ENCODE assay signal across 15 cellular contexts in the genomic region with DNA sequence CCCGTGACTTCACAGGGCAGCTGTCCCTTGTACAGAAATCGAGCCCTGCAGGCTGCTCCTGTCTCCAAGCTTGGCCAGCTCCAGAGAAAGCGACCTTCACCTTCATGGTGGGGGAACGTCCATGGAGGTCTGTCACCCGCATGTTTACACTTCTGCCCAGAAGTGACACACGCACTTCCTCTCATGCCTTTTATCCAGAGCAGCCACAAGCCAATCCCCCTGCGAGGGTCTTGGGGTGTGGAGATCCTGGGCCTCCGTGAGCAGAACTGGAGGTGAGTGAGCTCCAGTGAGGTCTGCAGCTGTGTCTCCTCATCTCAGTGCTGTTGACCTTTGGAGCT.
"Had no signal": no experiment of that assay in that cellular context is flagged by ENCODE, and none has a peak within 500 bp of the region (broad histone marks: within the 10 kb centered on the region; RNA-seq: fewer than 3 reads in every experiment).

No MANE protein-coding gene starts in this region.

- H3K4me1 ChIP-seq: foreskin keratinocyte, tibial artery had no signal

- H3K4me3 ChIP-seq: pancreas, tibial artery had no signal

- DNase-seq: activated CD4-positive, alpha-beta T cell treated with anti-CD3 and anti-CD28 coated beads, Interleukin-2, amount 10 ng/mL, durations not matched to agents 7 days and 5 days; activated CD4-positive, CD25-positive, alpha-beta regulatory T cell; activated CD8-positive, alpha-beta memory T cell treated with anti-CD3 and anti-CD28 coated beads for 24 hours; activated naive CD4-positive, alpha-beta T cell; activated naive CD8-positive, alpha-beta T cell treated with anti-CD3 and anti-CD28 coated beads, Interleukin-2, amount 10 ng/mL, durations not matched to agents 7 days and 5 days; cortex of kidney; effector CD8-positive, alpha-beta T cell; foreskin keratinocyte; glutamatergic neuron; kidney glomerular epithelial cell; stimulated activated CD4-positive, alpha-beta T cell treated with anti-CD3 and anti-CD28 coated beads, Interleukin-12 subunit alpha, Interleukin-12 subunit beta, amount 100 ng/mL, for 4 hours; stimulated activated CD4-positive, alpha-beta T cell treated with anti-CD3 and anti-CD28 coated beads, Interleukin-2, amount 100 ng/mL, for 24 hours; T-helper 2 cell; tibial artery had no signal

- H3K27me3 ChIP-seq: foreskin keratinocyte, pancreas, tibial artery had no signal

- FAIRE-seq: pancreas had no signal

- H3K27ac ChIP-seq: foreskin keratinocyte, pancreas, tibial artery had no signal

- H3K9me3 ChIP-seq: pancreas, tibial artery had no signal

- H3K36me3 ChIP-seq: pancreas, tibial artery had no signal
